ENCODE assay signal across 22 cellular contexts in genomic region chr19:5330307-5330720, GRCh38.
"Had no signal": no experiment of that assay in that cellular context is flagged by ENCODE, and none has a peak within 500 bp of the region (broad histone marks: within the 10 kb centered on the region; RNA-seq: fewer than 3 reads in every experiment).

No MANE protein-coding gene starts in this region.

- DNase-seq: activated CD4-positive, alpha-beta T cell treated with anti-CD3 and anti-CD28 coated beads for 1 hour; activated CD4-positive, alpha-beta T cell treated with anti-CD3 and anti-CD28 coated beads, Interleukin-2, amount 50 U/mL, for 4 hours; activated gamma-delta T cell; adrenal gland; cerebellar nuclear complex; cortex of kidney; kidney; left lung; midbrain; stimulated activated CD4-positive, alpha-beta T cell treated with anti-CD3 and anti-CD28 coated beads, Interleukin-2, amount 100 ng/mL, for 24 hours; stimulated activated naive CD8-positive, alpha-beta T cell treated with anti-CD3 and anti-CD28 coated beads, Interleukin-15, amount 100 ng/mL, for 72 hours; trophoblast cell had no signal

- ATAC-seq: heart left ventricle; left lung; stimulated activated naive CD8-positive, alpha-beta T cell treated with anti-CD3 and anti-CD28 coated beads, Interleukin-15, amount 100 ng/mL, for 72 hours had no signal

- H3K4me3 ChIP-seq: adrenal gland, breast epithelium, heart left ventricle, left lung, suprapubic skin had no signal

- H3K9me3 ChIP-seq: adrenal gland, breast epithelium, left lung, suprapubic skin had no signal

- H3K27ac Mint-ChIP-seq: activated naive CD4-positive, alpha-beta T cell treated with anti-CD3 and anti-CD28 coated beads, Interleukin-2, amount 50 U/mL, for 72 hours; progenitor cell of endocrine pancreas; stimulated activated naive CD8-positive, alpha-beta T cell treated with anti-CD3 and anti-CD28 coated beads, Interleukin-15, amount 100 ng/mL, for 72 hours had no signal

- FAIRE-seq: astrocyte, endometrium, frontal cortex, kidney had no signal

- H3K36me3 Mint-ChIP-seq: activated naive CD4-positive, alpha-beta T cell treated with anti-CD3 and anti-CD28 coated beads, Interleukin-2, amount 50 U/mL, for 72 hours had no signal

- H3K4me3 Mint-ChIP-seq: neural crest cell; stimulated activated naive CD8-positive, alpha-beta T cell treated with anti-CD3 and anti-CD28 coated beads, Interleukin-15, amount 100 ng/mL, for 72 hours had no signal

- H3K9me3 Mint-ChIP-seq: activated naive CD4-positive, alpha-beta T cell treated with anti-CD3 and anti-CD28 coated beads, Interleukin-2, amount 50 U/mL, for 72 hours; neural crest cell had no signal

- H3K36me3 ChIP-seq: adrenal gland, breast epithelium, heart left ventricle, left lung, suprapubic skin had no signal

- H3K27ac ChIP-seq: adrenal gland, breast epithelium, heart left ventricle, left lung, suprapubic skin, VCaP had no signal

- H3K4me1 ChIP-seq: adrenal gland, breast epithelium, heart left ventricle, left lung, suprapubic skin had no signal
